In genomic region chr18:35413163-35413511, GRCh38 we compare ENCODE assay signal across 16 cellular contexts.
DNase-seq lines count a peak whose midpoint lies in the region; ATAC-seq lines count a peak whose summit lies in the region.
"Had no signal": no experiment of that assay in that cellular context is flagged by ENCODE, and none has a peak within 500 bp of the region (broad histone marks: within the 10 kb centered on the region; RNA-seq: fewer than 3 reads in every experiment).

No MANE protein-coding gene starts in this region.

- intact Hi-C loops in dendritic cell treated with granulocyte-macrophage colony-stimulating factor and Interleukin-4, amounts not matched to agents 40 ng/mL and 50 ng/mL, for 4 days (cut with micrococcal nuclease), result loop anchor here (5.0 kb wide), 2 partner anchors 84 to 159 kb away; partner anchors contain the start of gene INO80C

- H3K27me3 Mint-ChIP-seq in dendritic cell treated with granulocyte-macrophage colony-stimulating factor and Interleukin-4, amounts not matched to agents 40 ng/mL and 50 ng/mL, for 4 days, result peaks cover 5% of the 10 kb centered on the region
- no peaks in the 10 kb centered on the region for H3K27me3 Mint-ChIP-seq in memory B cell

- H3K4me3 Mint-ChIP-seq in dendritic cell treated with granulocyte-macrophage colony-stimulating factor and Interleukin-4, amounts not matched to agents 40 ng/mL and 50 ng/mL, for 4 days, result no peak overlapping the region
- no peak overlapping the region for H3K4me3 Mint-ChIP-seq in memory B cell

- H3K27ac Mint-ChIP-seq in dendritic cell treated with granulocyte-macrophage colony-stimulating factor and Interleukin-4, amounts not matched to agents 40 ng/mL and 50 ng/mL, for 4 days, result peak overlapping the region; percentile 4
- H3K27ac Mint-ChIP-seq in memory B cell, result peak overlapping the region; percentile 72

- ATAC-seq in memory B cell (ENCODE audit: low read depth), result no peak
- ATAC-seq in HG03097 (IDR thresholded peaks at IDR 0.05; ENCODE audit: low FRiP score, unreplicated experiment), result no peak

- H3K36me3 Mint-ChIP-seq in dendritic cell treated with granulocyte-macrophage colony-stimulating factor and Interleukin-4, amounts not matched to agents 40 ng/mL and 50 ng/mL, for 4 days (ENCODE audit: low read depth), result no peaks in the 10 kb centered on the region
- H3K36me3 Mint-ChIP-seq in memory B cell, result no peaks in the 10 kb centered on the region

- DNase-seq in DMS 273 (lab: John Stamatoyannopoulos, UW; ENCODE audit: unreplicated experiment) (peak; percentile 19), DMS 273 treated with DMSO at 0.1 percent for 48 hours (lab: John Stamatoyannopoulos, UW) (no peak), NAMALWA (ENCODE audit: low spot score) (peak; percentile 24), memory B cell (ENCODE audit: low spot score in 2 of 2) (no peak), UCSD-AML1 (lab: John Stamatoyannopoulos, UW; ENCODE audit: unreplicated experiment) (no peak), NCI-H2171 (lab: John Stamatoyannopoulos, UW) (no peak)
- DNase-seq: C1 segment of cervical spinal cord, Caco-2, HCEC 1CT, NCI-H1048, NCI-H1694, NCI-H446 treated with DMSO at 0.1 percent for 48 hours, NCI-H748 treated with DMSO at 0.1 percent for 48 hours, SIG-M5 had no signal

- H3K4me1 Mint-ChIP-seq in dendritic cell treated with granulocyte-macrophage colony-stimulating factor and Interleukin-4, amounts not matched to agents 40 ng/mL and 50 ng/mL, for 4 days (ENCODE audit: low read depth), result peaks cover 58% of the 10 kb centered on the region
- H3K4me1 Mint-ChIP-seq in memory B cell, result peaks cover 55% of the 10 kb centered on the region

- peaks cover 8% of the 10 kb centered on the region for H3K9me3 Mint-ChIP-seq in dendritic cell treated with granulocyte-macrophage colony-stimulating factor and Interleukin-4, amounts not matched to agents 40 ng/mL and 50 ng/mL, for 4 days
- peaks cover 7% of the 10 kb centered on the region for H3K9me3 Mint-ChIP-seq in memory B cell

Comparison
In these comparisons a context has a peak if more than half of its experiments do, and no peak if none do; other contexts are left out.
1. DNase-seq: peak in DMS 273 (single experiment) and NAMALWA (single experiment); none in DMS 273 treated with DMSO at 0.1 percent for 48 hours (single experiment), memory B cell (0 of 2), UCSD-AML1 (single experiment) and NCI-H2171 (single experiment).